ENCODE assay signal across 26 cellular contexts in genomic region chr4:182354867-182355266, GRCh38.
DNase-seq lines count a peak whose midpoint lies in the region; ATAC-seq and TF ChIP-seq lines count a peak whose summit lies in the region.
"Had no signal": no experiment of that assay in that cellular context is flagged by ENCODE, and none has a peak within 500 bp of the region (broad histone marks: within the 10 kb centered on the region; RNA-seq: fewer than 3 reads in every experiment).

No MANE protein-coding gene starts in this region.

- H3K36me3 ChIP-seq in GM23248 (ENCODE audit: low read depth) = no peaks in the 10 kb centered on the region
- H3K36me3 ChIP-seq: heart left ventricle, Peyer's patch, stomach, transverse colon had no signal

- TF ChIP-seq CTCF in choroid plexus epithelial cell (conservative IDR thresholded peaks at IDR 0.05; ENCODE audit: low read depth, low read length) = no peak

- H3K4me2 ChIP-seq in GM23248 (ENCODE audit: unreplicated experiment) = no peak overlapping the region

- H4K20me1 ChIP-seq in GM23248 (ENCODE audit: insufficient read depth) = no peaks in the 10 kb centered on the region

- in situ Hi-C loops in GM23248 (cut with MboI) = no loop called here

- no peaks in the 10 kb centered on the region for H3K4me1 ChIP-seq in GM23248 (ENCODE audit: insufficient read depth)
- H3K4me1 ChIP-seq: heart left ventricle, Peyer's patch, stomach, transverse colon had no signal

- no peaks in the 10 kb centered on the region for H3K9me3 ChIP-seq in GM23248 (ENCODE audit: low read depth)
- H3K9me3 ChIP-seq: heart left ventricle, Peyer's patch, stomach, transverse colon had no signal

- H2AFZ ChIP-seq in GM23248 = no peak overlapping the region

- no peaks in the 10 kb centered on the region for H3F3A ChIP-seq in GM23248 (ENCODE audit: insufficient read depth)

- H3K79me2 ChIP-seq in GM23248 (ENCODE audit: insufficient read depth) = no peaks in the 10 kb centered on the region

- no peaks in the 10 kb centered on the region for H3K27me3 ChIP-seq in GM23248 (replicated peaks; ENCODE audit: insufficient read depth)
- H3K27me3 ChIP-seq: heart left ventricle, Peyer's patch, stomach, transverse colon had no signal

- no peak overlapping the region for H3K27ac ChIP-seq in GM23248
- H3K27ac ChIP-seq: C4-2B, coronary artery, heart left ventricle, Peyer's patch, stomach, transverse colon had no signal

- no peak for ATAC-seq in HG03520 (IDR thresholded peaks at IDR 0.05; ENCODE audit: unreplicated experiment)
- ATAC-seq: activated T-helper 17 cell treated with anti-CD3 and anti-CD28 coated beads, Interleukin-2, amount 50 U/mL, for 72 hours; heart left ventricle; left lobe of liver; natural killer cell; right cardiac atrium had no signal

- no peak overlapping the region for H3K9ac ChIP-seq in GM23248

- WGBS in GM23248 (ENCODE audit: low coverage in 1 of 2, low lambda C conversion rate in 2 of 2, missing lambda C conversion rate in 2 of 2), 2 experiments = 14 to 19% methylated on average over 7 of the region's 7 CpGs

- DNase-seq in GM04504 (ENCODE audit: low read depth) (peak; percentile 10), RPMI7951 (ENCODE audit: low read depth) (peak; percentile 24), choroid plexus epithelial cell (ENCODE audit: low read depth) (peak; percentile 47), skeletal muscle cell (ENCODE audit: low read depth) (peak; percentile 60), GM23248 (no peak), D341Med (ENCODE audit: low spot score) (no peak)
- no peak for DNase-seq in stimulated activated CD4-positive, alpha-beta T cell treated with anti-CD3 and anti-CD28 coated beads, Interleukin-2, amount 100 ng/mL, for 24 hours
- DNase-seq: activated CD8-positive, alpha-beta memory T cell treated with anti-CD3 and anti-CD28 coated beads, Interleukin-2, amount 50 U/mL, for 4 hours; DMS 273 treated with DMSO at 0.1 percent for 48 hours; HCEC 1CT; heart left ventricle; Karpas-422; natural killer cell; NCI-H1092; NCI-H187 treated with DMSO at 0.1 percent for 48 hours; NCI-H345; Peyer's patch; right cardiac atrium; stomach; T-helper 2 cell; transverse colon had no signal

- H3K4me3 ChIP-seq in choroid plexus epithelial cell (ENCODE audit: low read depth, low read length) (no peak overlapping the region), skeletal muscle cell (ENCODE audit: low read depth, low read length) (no peak overlapping the region), GM23248 (no peak overlapping the region)
- H3K4me3 ChIP-seq: coronary artery, heart left ventricle, Peyer's patch, stomach, transverse colon had no signal

- no peaks in the 10 kb centered on the region for H3K9me2 ChIP-seq in GM23248 (ENCODE audit: insufficient read depth)

Comparison
In these comparisons a context has a peak if more than half of its experiments do, and no peak if none do; other contexts are left out.
1. DNase-seq: peak in GM04504 (single experiment), RPMI7951 (single experiment), choroid plexus epithelial cell (single experiment) and skeletal muscle cell (single experiment); none in GM23248 (single experiment), D341Med (single experiment) and stimulated activated CD4-positive, alpha-beta T cell treated with anti-CD3 and anti-CD28 coated beads, Interleukin-2, amount 100 ng/mL, for 24 hours (0 of 2).